In the genomic region with DNA sequence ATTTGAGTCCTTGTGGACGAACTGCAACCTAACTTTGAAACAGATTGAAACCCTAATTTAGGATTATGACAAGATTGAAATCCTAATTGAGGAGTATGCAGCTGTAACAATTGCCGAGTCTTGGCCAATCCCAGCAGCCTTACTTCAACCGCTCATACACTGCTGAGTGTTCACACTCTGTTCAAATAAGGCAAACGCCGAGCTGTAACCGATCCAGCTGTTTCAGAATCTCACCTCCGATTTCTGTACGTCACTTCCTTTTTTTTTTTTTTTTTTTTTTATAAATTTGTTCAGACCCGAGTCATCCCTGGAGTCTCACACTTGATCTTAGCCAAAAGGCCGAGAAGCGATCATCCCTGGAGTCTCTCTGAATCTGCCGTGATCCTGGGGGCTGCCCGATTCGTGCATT, we compare ENCODE assay signal across 10 cellular contexts. TPM values are rescaled to one million over a fixed set of nuclear protein-coding genes. Genes with fewer than 3 reads are reported as not detected.
DNase-seq lines count a peak whose midpoint lies in the region; ATAC-seq lines count a peak whose summit lies in the region.
"Had no signal": no experiment of that assay in that cellular context is flagged by ENCODE, and none has a peak within 500 bp of the region (broad histone marks: within the 10 kb centered on the region; RNA-seq: fewer than 3 reads in every experiment).

No MANE protein-coding gene starts in this region.

- no peak overlapping the region for H3K9ac ChIP-seq in neuronal stem cell (ENCODE audit: low read depth, low read length, poor library complexity)

- peak overlapping the region; percentile 94 for H3K27ac Mint-ChIP-seq in T-helper 1 cell treated with Interleukin-12 subunit alpha and Interleukin-12 subunit beta and Interleukin-4 antibody, amounts not matched to agents 30 μg/mL and 1 μg/mL, for 36 hours
- H3K27ac Mint-ChIP-seq in activated naive CD8-positive, alpha-beta T cell treated with anti-CD3 and anti-CD28 coated beads for 36 hours = peak overlapping the region; percentile 99
- H3K27ac Mint-ChIP-seq in stimulated activated naive CD8-positive, alpha-beta T cell treated with anti-CD3 and anti-CD28 coated beads, Interleukin-15, amount 100 ng/mL, for 72 hours = peak overlapping the region; percentile 89 to 91

- H3K9me3 ChIP-seq in neuronal stem cell (replicated peaks in 1 of 2; ENCODE audit: control insufficient read depth in 2 of 2, insufficient read depth in 1 of 2, low read depth in 1 of 2, low read length in 2 of 2) = no peaks in the 10 kb centered on the region

- no peak overlapping the region for H3K4me2 ChIP-seq in neuronal stem cell (ENCODE audit: insufficient read depth, low read length, poor library complexity, severe bottlenecking)

- no peak overlapping the region for H3K27ac ChIP-seq in neuronal stem cell (replicated peaks; ENCODE audit: low read length)

- H3K14ac ChIP-seq in neuronal stem cell (ENCODE audit: low read length) = no peak overlapping the region

- H3K18ac ChIP-seq in neuronal stem cell (ENCODE audit: low read length) = no peak overlapping the region

- H2AFZ ChIP-seq in neuronal stem cell (ENCODE audit: low read length) = no peak overlapping the region

- H2AK5ac ChIP-seq in neuronal stem cell (ENCODE audit: low read depth, low read length) = no peak overlapping the region

- no peaks in the 10 kb centered on the region for H3K79me1 ChIP-seq in neuronal stem cell (ENCODE audit: low read depth, low read length)

- no peaks in the 10 kb centered on the region for H3K27me3 ChIP-seq in neuronal stem cell (ENCODE audit: control insufficient read depth in 3 of 3, insufficient read depth in 3 of 3, low read depth in 1 of 3, low read length in 3 of 3)

- H3K4me1 ChIP-seq in neuronal stem cell (ENCODE audit: control insufficient read depth in 2 of 2, insufficient read depth in 1 of 2, low read depth in 1 of 2, low read length in 2 of 2) = peaks cover 3 to 6% of the 10 kb centered on the region in 2 donors

- no peak overlapping the region for H4K91ac ChIP-seq in neuronal stem cell (ENCODE audit: low read depth, low read length, poor library complexity)

- no peak overlapping the region for H2BK15ac ChIP-seq in neuronal stem cell (ENCODE audit: low read length)

- H3K4me3 Mint-ChIP-seq in T-helper 1 cell treated with Interleukin-12 subunit alpha and Interleukin-12 subunit beta and Interleukin-4 antibody, amounts not matched to agents 30 μg/mL and 1 μg/mL, for 36 hours = no peak overlapping the region
- no peak overlapping the region for H3K4me3 Mint-ChIP-seq in activated naive CD8-positive, alpha-beta T cell treated with anti-CD3 and anti-CD28 coated beads for 36 hours
- H3K4me3 Mint-ChIP-seq in stimulated activated naive CD8-positive, alpha-beta T cell treated with anti-CD3 and anti-CD28 coated beads, Interleukin-15, amount 100 ng/mL, for 72 hours = peak overlapping the region; percentile 33 to 71

- peaks cover 52% of the 10 kb centered on the region for H3K4me1 Mint-ChIP-seq in T-helper 1 cell treated with Interleukin-12 subunit alpha and Interleukin-12 subunit beta and Interleukin-4 antibody, amounts not matched to agents 30 μg/mL and 1 μg/mL, for 36 hours (ENCODE audit: low read depth)
- H3K4me1 Mint-ChIP-seq in activated naive CD8-positive, alpha-beta T cell treated with anti-CD3 and anti-CD28 coated beads for 36 hours = peaks cover 67% of the 10 kb centered on the region
- H3K4me1 Mint-ChIP-seq in stimulated activated naive CD8-positive, alpha-beta T cell treated with anti-CD3 and anti-CD28 coated beads, Interleukin-15, amount 100 ng/mL, for 72 hours = peaks cover 76% of the 10 kb centered on the region

- H4K8ac ChIP-seq in neuronal stem cell (ENCODE audit: low read depth, low read length) = no peak overlapping the region

- no peaks in the 10 kb centered on the region for H3K9me3 Mint-ChIP-seq in T-helper 1 cell treated with Interleukin-12 subunit alpha and Interleukin-12 subunit beta and Interleukin-4 antibody, amounts not matched to agents 30 μg/mL and 1 μg/mL, for 36 hours
- H3K9me3 Mint-ChIP-seq in activated naive CD8-positive, alpha-beta T cell treated with anti-CD3 and anti-CD28 coated beads for 36 hours = peaks cover 3% of the 10 kb centered on the region
- H3K9me3 Mint-ChIP-seq in stimulated activated naive CD8-positive, alpha-beta T cell treated with anti-CD3 and anti-CD28 coated beads, Interleukin-15, amount 100 ng/mL, for 72 hours = no peaks in the 10 kb centered on the region

- H3K36me3 ChIP-seq in neuronal stem cell (replicated peaks in 1 of 2; ENCODE audit: control insufficient read depth in 2 of 2, insufficient read depth in 2 of 2, low read length in 2 of 2) = no peaks in the 10 kb centered on the region

- no peak overlapping the region for H3K4me3 ChIP-seq in neuronal stem cell (ENCODE audit: low read length in 2 of 2)

- peak; percentile 66 for DNase-seq in activated CD4-positive, alpha-beta T cell treated with anti-CD3 and anti-CD28 coated beads for 48 hours
- no peak for DNase-seq in activated CD4-positive, alpha-beta T cell treated with anti-CD3 and anti-CD28 coated beads for 4 hours
- no peak for DNase-seq in activated naive CD8-positive, alpha-beta T cell treated with anti-CD3 and anti-CD28 coated beads for 36 hours
- peak in 1 of 2 donors; percentile 59 for DNase-seq in stimulated activated naive CD8-positive, alpha-beta T cell treated with anti-CD3 and anti-CD28 coated beads, Interleukin-15, amount 100 ng/mL, for 72 hours
- DNase-seq in SIG-M5 (lab: John Stamatoyannopoulos, UW) (no peak), left colon (no peak), neuronal stem cell (ENCODE audit: low spot score) (no peak)
- DNase-seq: DMS79 treated with DMSO at 0.1 percent for 48 hours, NCI-H146 had no signal

- WGBS in neuronal stem cell (ENCODE audit: extremely low coverage in 2 of 2, insufficient read length in 2 of 2, insufficient replicate concordance in 1 of 2), 2 donors = no CpG with 5 or more reads among the region's 14 CpGs

- H2BK5ac ChIP-seq in neuronal stem cell (ENCODE audit: low read length) = no peak overlapping the region

- H2BK120ac ChIP-seq in neuronal stem cell (ENCODE audit: low read depth, low read length) = no peak overlapping the region

- no peak overlapping the region for H3K4ac ChIP-seq in neuronal stem cell (ENCODE audit: low read length)

- peaks cover 37% of the 10 kb centered on the region for H3K36me3 Mint-ChIP-seq in T-helper 1 cell treated with Interleukin-12 subunit alpha and Interleukin-12 subunit beta and Interleukin-4 antibody, amounts not matched to agents 30 μg/mL and 1 μg/mL, for 36 hours (ENCODE audit: low read depth)
- H3K36me3 Mint-ChIP-seq in activated naive CD8-positive, alpha-beta T cell treated with anti-CD3 and anti-CD28 coated beads for 36 hours = peaks cover 42% of the 10 kb centered on the region

- no peak overlapping the region for H2BK12ac ChIP-seq in neuronal stem cell (ENCODE audit: low read length)

- peak; percentile 88 for ATAC-seq in stimulated activated naive CD8-positive, alpha-beta T cell treated with anti-CD3 and anti-CD28 coated beads, Interleukin-15, amount 100 ng/mL, for 72 hours
- no peak for ATAC-seq in left colon

- no peaks in the 10 kb centered on the region for H3K27me3 Mint-ChIP-seq in T-helper 1 cell treated with Interleukin-12 subunit alpha and Interleukin-12 subunit beta and Interleukin-4 antibody, amounts not matched to agents 30 μg/mL and 1 μg/mL, for 36 hours (ENCODE audit: low read depth)
- no peaks in the 10 kb centered on the region for H3K27me3 Mint-ChIP-seq in activated naive CD8-positive, alpha-beta T cell treated with anti-CD3 and anti-CD28 coated beads for 36 hours
- no peaks in the 10 kb centered on the region for H3K27me3 Mint-ChIP-seq in stimulated activated naive CD8-positive, alpha-beta T cell treated with anti-CD3 and anti-CD28 coated beads, Interleukin-15, amount 100 ng/mL, for 72 hours

- intact Hi-C loops in left colon (cut with DNase I, micrococcal nuclease) = no loop called here

- H3K23ac ChIP-seq in neuronal stem cell (ENCODE audit: low read depth, low read length, poor library complexity) = no peak overlapping the region

RNA-seq across cellular contexts. Expression of gene ATP5PO, which starts 22.3 kb away (rescaled TPM):
- total RNA-seq in activated naive CD8-positive, alpha-beta T cell treated with anti-CD3 and anti-CD28 coated beads for 36 hours = 100 to 1,000 TPM; 219 to 221 TPM
- total RNA-seq in left colon = 100 to 1,000 TPM; 262 to 348 TPM
- 378 TPM for polyA plus RNA-seq in neuronal stem cell (2013, experiment 1 of 2)
- 387 TPM for polyA plus RNA-seq in neuronal stem cell (2013, experiment 2 of 2)

Comparison
In these comparisons a context has a peak if more than half of its experiments do, and no peak if none do; other contexts are left out.
1. H3K4me3 Mint-ChIP-seq: peak in stimulated activated naive CD8-positive, alpha-beta T cell treated with anti-CD3 and anti-CD28 coated beads, Interleukin-15, amount 100 ng/mL, for 72 hours (2 of 2); none in T-helper 1 cell treated with Interleukin-12 subunit alpha and Interleukin-12 subunit beta and Interleukin-4 antibody, amounts not matched to agents 30 μg/mL and 1 μg/mL, for 36 hours (single experiment) and activated naive CD8-positive, alpha-beta T cell treated with anti-CD3 and anti-CD28 coated beads for 36 hours (single experiment).
2. Peak in every context shown above with its lines, with median percentiles within 50 percentile points of each other: H3K27ac Mint-ChIP-seq.